11 cellular contexts compared by ENCODE assay signal in the genomic region with DNA sequence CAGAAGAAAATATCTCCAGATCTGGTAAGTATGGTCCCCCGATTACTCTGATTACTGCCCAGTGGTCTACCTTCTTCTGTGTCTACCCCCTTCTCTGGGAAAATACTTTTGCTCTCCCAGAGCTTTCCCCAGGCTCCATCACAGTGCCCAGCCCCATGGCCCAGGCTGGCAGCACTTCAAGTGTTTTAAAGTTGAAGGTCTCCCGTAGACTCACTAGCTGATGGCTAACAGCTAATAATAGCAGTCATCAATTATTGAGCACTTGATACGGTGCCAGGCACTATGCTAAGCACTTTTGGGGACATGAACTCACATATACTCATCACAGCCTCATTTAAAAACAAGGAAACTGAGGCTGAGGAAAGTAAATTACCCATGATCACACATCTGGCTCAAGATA. TPM values are rescaled to one million over a fixed set of nuclear protein-coding genes. Genes with fewer than 3 reads are reported as not detected.
A peak's percentile ranks its signal among the peaks of the same experiment; 100 is the strongest.
DNase-seq lines count a peak whose midpoint lies in the region; ATAC-seq, FAIRE-seq and TF ChIP-seq lines count a peak whose summit lies in the region.
"Had no signal": no experiment of that assay in that cellular context is flagged by ENCODE, and none has a peak within 500 bp of the region (broad histone marks: within the 10 kb centered on the region; RNA-seq: fewer than 3 reads in every experiment).

No MANE protein-coding gene starts in this region.

- peak overlapping the region; percentile 73 for H3K27ac Mint-ChIP-seq in T-helper 2 cell treated with Interferon-gamma antibody and Interleukin-4, amounts not matched to agents 5 μg/mL and 100 μg/mL, for 36 hours
- H3K27ac Mint-ChIP-seq: memory B cell had no signal

- POLR2A ChIA-PET in HepG2 (lab: Yijun Ruan, JAX) = interaction anchor here (1.0 to 2.3 kb wide), 5 partner anchors 8 to 32 kb away, joined by 3 to 13 read pairs (median 4); a partner anchor contains a TSS

- H3K27me3 Mint-ChIP-seq in T-helper 2 cell treated with Interferon-gamma antibody and Interleukin-4, amounts not matched to agents 5 μg/mL and 100 μg/mL, for 36 hours (ENCODE audit: low read depth) = no peaks in the 10 kb centered on the region
- H3K27me3 Mint-ChIP-seq: memory B cell had no signal

- TF ChIP-seq POLR2A in HepG2 (IDR thresholded peaks at IDR 0.05; ENCODE audit: insufficient read depth in 1 of 2, low read depth in 2 of 2, low read length in 2 of 2) = no peak

- peaks cover 13% of the 10 kb centered on the region; the same call in 1 of the 2 replicates for H4K20me1 ChIP-seq in HepG2 (ENCODE audit: insufficient read depth, low read length)

- WGBS in HepG2 (ENCODE audit: low lambda C conversion rate) = 98% methylated on average over 3 of the region's 3 CpGs

- no peak for DNase-seq in T-helper 2 cell treated with Interferon-gamma antibody and Interleukin-4, amounts not matched to agents 5 μg/mL and 100 μg/mL, for 36 hours (ENCODE audit: low spot score)
- DNase-seq in T-helper 2 cell (no peak), ascending aorta (ENCODE audit: low spot score in 2 of 2) (no peak), HepG2 (ENCODE audit: low spot score) (no peak), NCI-H2196 treated with DMSO at 0.1 percent for 48 hours (lab: John Stamatoyannopoulos, UW; ENCODE audit: unreplicated experiment) (no peak), amygdala (lab: John Stamatoyannopoulos, UW) (no peak)
- no peak for DNase-seq in effector CD4-positive, alpha-beta T cell
- DNase-seq: activated effector memory CD4-positive, alpha-beta T cell treated with Interleukin-2 at 50 U/mL for 16 hours had no signal

- ATAC-seq in HepG2 = no peak

- CTCF ChIA-PET in HepG2 (lab: Yijun Ruan, JAX; ENCODE audit: low intra/inter-chr PET ratio, low total read pairs) = no interaction called here

- peaks cover 78% of the 10 kb centered on the region for H3K79me2 ChIP-seq in HepG2 (ENCODE audit: insufficient read depth, low read length)

- no peak overlapping the region for H2AFZ ChIP-seq in HepG2 (ENCODE audit: low read length)

- peaks cover 39% of the 10 kb centered on the region for H3K36me3 Mint-ChIP-seq in T-helper 2 cell treated with Interferon-gamma antibody and Interleukin-4, amounts not matched to agents 5 μg/mL and 100 μg/mL, for 36 hours (ENCODE audit: low read depth)

- H3K9ac ChIP-seq in HepG2 (ENCODE audit: insufficient read depth, low read depth, low read length) = no peak overlapping the region
- H3K9ac ChIP-seq in stomach smooth muscle (ENCODE audit: low read length in 2 of 2) = no peak overlapping the region

- H3K36me3 ChIP-seq in ascending aorta (peaks cover 5 to 7% of the 10 kb centered on the region in 2 donors), HepG2 (replicated peaks in 1 of 2; ENCODE audit: control insufficient read depth in 1 of 2, insufficient read depth in 2 of 2, low read length in 2 of 2) (peaks cover 13 to 27% of the 10 kb centered on the region in 2 experiments), stomach smooth muscle (ENCODE audit: control insufficient read depth in 2 of 2, insufficient read depth in 2 of 2, low read length in 2 of 2) (peaks cover 5% of the 10 kb centered on the region in 2 donors)
- H3K36me3 ChIP-seq: colonic mucosa had no signal

- H3K9me3 Mint-ChIP-seq in T-helper 2 cell treated with Interferon-gamma antibody and Interleukin-4, amounts not matched to agents 5 μg/mL and 100 μg/mL, for 36 hours = no peaks in the 10 kb centered on the region

- H3K27ac ChIP-seq in ascending aorta (peak overlapping the region; percentile 81 to 82), HepG2 (ENCODE audit: extremely low read length, insufficient read depth, low read length) (peak overlapping the region; percentile 33), stomach smooth muscle (ENCODE audit: low read length) (peak overlapping the region; percentile 61)
- H3K27ac ChIP-seq: colonic mucosa had no signal

- H3K27me3 ChIP-seq in ascending aorta = no peaks in the 10 kb centered on the region
- H3K27me3 ChIP-seq in HepG2 (ENCODE audit: control insufficient read depth in 1 of 2, insufficient read depth in 2 of 2, low read length in 2 of 2) = no peaks in the 10 kb centered on the region
- H3K27me3 ChIP-seq in stomach smooth muscle (ENCODE audit: control insufficient read depth in 1 of 2, insufficient read depth in 2 of 2, low read length in 2 of 2) = no peaks in the 10 kb centered on the region
- H3K27me3 ChIP-seq: colonic mucosa had no signal

- no peak for FAIRE-seq in HepG2 (lab: Jason Lieb, UNC)

- no TSS peak for BruUV-seq in HepG2 (replicated peaks; lab: Mats Ljungman, UMichigan)

- H3K4me3 ChIP-seq in ascending aorta (peak overlapping the region in 1 of 2 donors; percentile 44), HepG2 (replicated peaks in 1 of 3; ENCODE audit: insufficient read depth in 1 of 3, low read depth in 2 of 3, low read length in 3 of 3) (no peak overlapping the region), stomach smooth muscle (ENCODE audit: low read length in 2 of 2) (peak overlapping the region; percentile 35 to 37)
- H3K4me3 ChIP-seq: colonic mucosa had no signal

- H3K9me3 ChIP-seq in ascending aorta (no peaks in the 10 kb centered on the region), HepG2 (ENCODE audit: low read length) (no peaks in the 10 kb centered on the region), stomach smooth muscle (ENCODE audit: control insufficient read depth in 2 of 2, low read length in 2 of 2) (no peaks in the 10 kb centered on the region)
- H3K9me3 ChIP-seq: colonic mucosa had no signal

- TF ChIP-seq CTCF in ascending aorta (IDR thresholded peaks at IDR 0.05) (no peak), HepG2 (CRISPR knock-in tag; IDR thresholded peaks at IDR 0.05) (no peak)

- in situ Hi-C loops in HepG2 (cut with HindIII; ENCODE audit: extremely low pct_ligation_motif_present, low pct_unique_long_range_greater_than_20kb) = no loop called here

- TF ChIP-seq RAD21 in HepG2 (CRISPR knock-in tag; IDR thresholded peaks at IDR 0.05) = no peak

- no peak overlapping the region for H3K4me3 Mint-ChIP-seq in T-helper 2 cell treated with Interferon-gamma antibody and Interleukin-4, amounts not matched to agents 5 μg/mL and 100 μg/mL, for 36 hours
- H3K4me3 Mint-ChIP-seq: memory B cell had no signal

- H3K4me2 ChIP-seq in HepG2 (ENCODE audit: low read depth, low read length) = no peak overlapping the region

- intact Hi-C loops in ascending aorta (cut with DNase I) = loop anchor here (2.0 to 5.0 kb wide), 2 partner anchors 16 to 86 kb away; no protein-coding TSS in a partner anchor
- intact Hi-C loops in HepG2 (cut with micrococcal nuclease; ENCODE audit: unreplicated experiment) = loop anchor here (5.0 kb wide), 1 partner anchor 61 kb away; no protein-coding TSS in a partner anchor

- peaks cover 36 to 76% of the 10 kb centered on the region in 2 donors for H3K4me1 ChIP-seq in ascending aorta
- peaks cover 52% of the 10 kb centered on the region for H3K4me1 ChIP-seq in HepG2 (ENCODE audit: insufficient read depth, low read length)
- H3K4me1 ChIP-seq in stomach smooth muscle (ENCODE audit: control insufficient read depth, insufficient read depth, low read length) = peaks cover 64% of the 10 kb centered on the region

- H3K4me1 Mint-ChIP-seq in T-helper 2 cell treated with Interferon-gamma antibody and Interleukin-4, amounts not matched to agents 5 μg/mL and 100 μg/mL, for 36 hours (ENCODE audit: low read depth) = peaks cover 47% of the 10 kb centered on the region

- TF ChIP-seq EP300 in HepG2 (IDR thresholded peaks at IDR 0.05; ENCODE audit: low read depth in 2 of 2, low read length in 2 of 2) = no peak
- no peak for TF ChIP-seq EP300 in HepG2 (CRISPR knock-in tag; IDR thresholded peaks at IDR 0.05; ENCODE audit: borderline replicate concordance)

RNA-seq across cellular contexts. Expression of a gene that starts 33.4 kb away (rescaled TPM):
- 9.8 TPM for total RNA-seq in ascending aorta
- 19.3 and 26.1 TPM in 2 replicates for total RNA-seq in HepG2 (2016; rRNA removed; fragmentation: Illumina TruSeq; extraction: Trizol)
- total RNA-seq in HepG2 (2016; cell fraction: cytosol; rRNA removed; fragmentation: Illumina TruSeq; extraction: Trizol; ENCODE audit: low read depth) = 5.0 and 5.9 TPM in 2 replicates
- 19.9 and 24.5 TPM in 2 replicates for total RNA-seq in HepG2 (2016; cell fraction: insoluble cytoplasmic fraction; rRNA removed; fragmentation: Illumina TruSeq; extraction: Trizol)
- 16.0 and 17.0 TPM in 2 replicates for total RNA-seq in HepG2 (2016; cell fraction: membrane; rRNA removed; fragmentation: Illumina TruSeq; extraction: Trizol)
- total RNA-seq in HepG2 (2016; cell fraction: nucleus; rRNA removed; fragmentation: Illumina TruSeq; extraction: Trizol) = 14.7 and 15.1 TPM in 2 replicates
- 5.0 and 6.3 TPM in 2 replicates for polyA plus RNA-seq in HepG2 (2011; rRNA removed)
- 3.9 and 4.7 TPM in 2 replicates for polyA plus RNA-seq in HepG2 (2011; cell fraction: cytosol; rRNA removed)
- 12.3 and 12.9 TPM in 2 replicates for polyA plus RNA-seq in HepG2 (2011; cell fraction: nucleus; rRNA removed)
- polyA plus RNA-seq in HepG2 (2012) = 5.8 and 5.9 TPM in 2 replicates
- polyA plus RNA-seq in HepG2 (2016; cell fraction: cytosol; fragmentation: Illumina TruSeq; extraction: Trizol; ENCODE audit: low read depth) = 0.90 and 1.3 TPM in 2 replicates
- 10.0 and 11.9 TPM in 2 replicates for polyA plus RNA-seq in HepG2 (2016; cell fraction: insoluble cytoplasmic fraction; fragmentation: Illumina TruSeq; extraction: Trizol; ENCODE audit: low read depth)
- polyA plus RNA-seq in HepG2 (2016; cell fraction: membrane; fragmentation: Illumina TruSeq; extraction: Trizol; ENCODE audit: low read depth) = 4.5 and 5.0 TPM in 2 replicates
- polyA plus RNA-seq in HepG2 (2016; cell fraction: nucleus; fragmentation: Illumina TruSeq; extraction: Trizol; ENCODE audit: insufficient read depth, low read depth) = 19.3 and 20.7 TPM in 2 replicates
- 4.9 and 13.7 TPM in 2 replicates for polyA minus RNA-seq in HepG2 (2011; rRNA and poly(A)+ RNA removed; ENCODE audit: low replicate concordance)
- polyA minus RNA-seq in HepG2 (2011; cell fraction: cytosol; rRNA and poly(A)+ RNA removed) = 9.6 and 11.5 TPM in 2 replicates
- polyA minus RNA-seq in HepG2 (2011; cell fraction: nucleus; rRNA and poly(A)+ RNA removed) = 39.1 and 40.5 TPM in 2 replicates

RNA-seq across cellular contexts. Expression of a gene that starts 33.8 kb away (rescaled TPM):
- total RNA-seq in ascending aorta (3.9 TPM), HepG2 (2016; rRNA removed; fragmentation: Illumina TruSeq; extraction: Trizol) (82.6 and 106 TPM in 2 replicates)
- total RNA-seq in HepG2 (2016; cell fraction: cytosol; rRNA removed; fragmentation: Illumina TruSeq; extraction: Trizol; ENCODE audit: low read depth) = 95.5 and 110 TPM in 2 replicates
- 87.8 and 105 TPM in 2 replicates for total RNA-seq in HepG2 (2016; cell fraction: insoluble cytoplasmic fraction; rRNA removed; fragmentation: Illumina TruSeq; extraction: Trizol)
- 174 and 185 TPM in 2 replicates for total RNA-seq in HepG2 (2016; cell fraction: membrane; rRNA removed; fragmentation: Illumina TruSeq; extraction: Trizol)
- total RNA-seq in HepG2 (2016; cell fraction: nucleus; rRNA removed; fragmentation: Illumina TruSeq; extraction: Trizol) = 39.6 and 43.2 TPM in 2 replicates
- 46.1 and 59.2 TPM in 2 replicates for polyA plus RNA-seq in HepG2 (2011; rRNA removed)
- polyA plus RNA-seq in HepG2 (2011; cell fraction: cytosol; rRNA removed) = 37.9 and 54.1 TPM in 2 replicates
- 18.8 and 19.1 TPM in 2 replicates for polyA plus RNA-seq in HepG2 (2011; cell fraction: nucleus; rRNA removed)
- polyA plus RNA-seq in HepG2 (2012) = 51.6 and 58.6 TPM in 2 replicates
- 162 and 195 TPM in 2 replicates for polyA plus RNA-seq in HepG2 (2016; cell fraction: cytosol; fragmentation: Illumina TruSeq; extraction: Trizol; ENCODE audit: low read depth)
- 151 and 158 TPM in 2 replicates for polyA plus RNA-seq in HepG2 (2016; cell fraction: insoluble cytoplasmic fraction; fragmentation: Illumina TruSeq; extraction: Trizol; ENCODE audit: low read depth)
- polyA plus RNA-seq in HepG2 (2016; cell fraction: membrane; fragmentation: Illumina TruSeq; extraction: Trizol; ENCODE audit: low read depth) = 245 TPM in 2 replicates
- polyA plus RNA-seq in HepG2 (2016; cell fraction: nucleus; fragmentation: Illumina TruSeq; extraction: Trizol; ENCODE audit: insufficient read depth, low read depth) = 81.9 and 88.0 TPM in 2 replicates
- 6.1 and 16.0 TPM in 2 replicates for polyA minus RNA-seq in HepG2 (2011; rRNA and poly(A)+ RNA removed; ENCODE audit: low replicate concordance)
- 23.7 and 24.1 TPM in 2 replicates for polyA minus RNA-seq in HepG2 (2011; cell fraction: cytosol; rRNA and poly(A)+ RNA removed)
- polyA minus RNA-seq in HepG2 (2011; cell fraction: nucleus; rRNA and poly(A)+ RNA removed) = 16.4 and 21.4 TPM in 2 replicates

Comparison
In these comparisons a context has a peak if more than half of its experiments do, and no peak if none do; other contexts are left out.
1. H3K4me3 ChIP-seq: peak in stomach smooth muscle (2 of 2); none in HepG2 (0 of 3).
2. Peak in every context shown above with its lines, with median percentiles within 50 percentile points of each other: H3K27ac ChIP-seq.